Comparison of ENCODE assay signal across 11 cellular contexts in the genomic region with DNA sequence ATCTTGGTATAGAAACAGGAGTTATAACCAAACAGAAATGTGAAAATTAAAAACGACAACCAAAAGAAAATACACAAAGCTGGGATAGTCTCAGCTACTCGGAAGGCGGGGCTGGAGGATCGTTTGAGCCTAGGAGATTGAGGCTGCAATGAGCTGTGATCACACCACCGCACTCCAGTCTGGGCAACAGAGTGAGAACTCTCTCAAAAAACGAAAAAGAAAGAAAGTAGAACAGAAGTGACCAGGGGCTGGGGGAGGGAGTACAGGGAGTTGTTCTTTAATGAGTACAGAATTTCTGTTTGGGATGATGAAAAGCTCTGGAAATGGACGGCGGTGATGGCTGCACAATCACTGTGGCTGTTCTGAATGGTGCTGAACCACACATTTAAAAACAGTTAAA.
"Had no signal": no experiment of that assay in that cellular context is flagged by ENCODE, and none has a peak within 500 bp of the region (broad histone marks: within the 10 kb centered on the region; RNA-seq: fewer than 3 reads in every experiment).

No MANE protein-coding gene starts in this region.

- H3K27ac Mint-ChIP-seq: activated CD4-positive, alpha-beta memory T cell treated with anti-CD3 and anti-CD28 coated beads, Interleukin-2, amount 10 ng/mL, durations not matched to agents 7 days and 5 days; activated CD4-positive, alpha-beta T cell treated with anti-CD3 and anti-CD28 coated beads for 36 hours; activated T-cell treated with anti-CD3 and anti-CD28 coated beads, Interleukin-2, amount 50 U/mL, for 72 hours; dendritic cell treated with granulocyte-macrophage colony-stimulating factor and Interleukin-4, amounts not matched to agents 40 ng/mL and 50 ng/mL, for 4 days had no signal

- H3K9me3 ChIP-seq: transverse colon had no signal

- H3K4me3 Mint-ChIP-seq: activated CD4-positive, alpha-beta memory T cell treated with anti-CD3 and anti-CD28 coated beads, Interleukin-2, amount 10 ng/mL, durations not matched to agents 7 days and 5 days; activated CD4-positive, alpha-beta T cell treated with anti-CD3 and anti-CD28 coated beads for 36 hours; activated T-cell treated with anti-CD3 and anti-CD28 coated beads, Interleukin-2, amount 50 U/mL, for 72 hours; central memory CD8-positive, alpha-beta T cell; dendritic cell treated with granulocyte-macrophage colony-stimulating factor and Interleukin-4, amounts not matched to agents 40 ng/mL and 50 ng/mL, for 4 days had no signal

- DNase-seq: activated CD4-positive, alpha-beta memory T cell treated with anti-CD3 and anti-CD28 coated beads, Interleukin-2, amount 10 ng/mL, durations not matched to agents 7 days and 5 days; activated CD4-positive, alpha-beta T cell treated with anti-CD3 and anti-CD28 coated beads for 36 hours; activated CD8-positive, alpha-beta memory T cell treated with anti-CD3 and anti-CD28 coated beads, Interleukin-2, amount 50 U/mL, for 4 hours; activated naive CD4-positive, alpha-beta T cell treated with Interleukin-2 at 50 U/mL for 16 hours; activated T-cell treated with anti-CD3 and anti-CD28 coated beads, Interleukin-2, amount 50 U/mL, for 72 hours; retina; T-helper 9 cell; transverse colon had no signal

- ATAC-seq: activated CD4-positive, alpha-beta T cell treated with anti-CD3 and anti-CD28 coated beads for 36 hours; activated T-cell treated with anti-CD3 and anti-CD28 coated beads, Interleukin-2, amount 50 U/mL, for 72 hours had no signal

- H3K4me3 ChIP-seq: skin epidermis, transverse colon had no signal

- H3K27ac ChIP-seq: transverse colon had no signal

- H3K27me3 ChIP-seq: transverse colon had no signal

- H3K27me3 Mint-ChIP-seq: activated CD4-positive, alpha-beta memory T cell treated with anti-CD3 and anti-CD28 coated beads, Interleukin-2, amount 10 ng/mL, durations not matched to agents 7 days and 5 days; activated CD4-positive, alpha-beta T cell treated with anti-CD3 and anti-CD28 coated beads for 36 hours; central memory CD8-positive, alpha-beta T cell; dendritic cell treated with granulocyte-macrophage colony-stimulating factor and Interleukin-4, amounts not matched to agents 40 ng/mL and 50 ng/mL, for 4 days had no signal

- H3K9me3 Mint-ChIP-seq: activated CD4-positive, alpha-beta memory T cell treated with anti-CD3 and anti-CD28 coated beads, Interleukin-2, amount 10 ng/mL, durations not matched to agents 7 days and 5 days; activated T-cell treated with anti-CD3 and anti-CD28 coated beads, Interleukin-2, amount 50 U/mL, for 72 hours; central memory CD8-positive, alpha-beta T cell; dendritic cell treated with granulocyte-macrophage colony-stimulating factor and Interleukin-4, amounts not matched to agents 40 ng/mL and 50 ng/mL, for 4 days had no signal
